In the genomic region with DNA sequence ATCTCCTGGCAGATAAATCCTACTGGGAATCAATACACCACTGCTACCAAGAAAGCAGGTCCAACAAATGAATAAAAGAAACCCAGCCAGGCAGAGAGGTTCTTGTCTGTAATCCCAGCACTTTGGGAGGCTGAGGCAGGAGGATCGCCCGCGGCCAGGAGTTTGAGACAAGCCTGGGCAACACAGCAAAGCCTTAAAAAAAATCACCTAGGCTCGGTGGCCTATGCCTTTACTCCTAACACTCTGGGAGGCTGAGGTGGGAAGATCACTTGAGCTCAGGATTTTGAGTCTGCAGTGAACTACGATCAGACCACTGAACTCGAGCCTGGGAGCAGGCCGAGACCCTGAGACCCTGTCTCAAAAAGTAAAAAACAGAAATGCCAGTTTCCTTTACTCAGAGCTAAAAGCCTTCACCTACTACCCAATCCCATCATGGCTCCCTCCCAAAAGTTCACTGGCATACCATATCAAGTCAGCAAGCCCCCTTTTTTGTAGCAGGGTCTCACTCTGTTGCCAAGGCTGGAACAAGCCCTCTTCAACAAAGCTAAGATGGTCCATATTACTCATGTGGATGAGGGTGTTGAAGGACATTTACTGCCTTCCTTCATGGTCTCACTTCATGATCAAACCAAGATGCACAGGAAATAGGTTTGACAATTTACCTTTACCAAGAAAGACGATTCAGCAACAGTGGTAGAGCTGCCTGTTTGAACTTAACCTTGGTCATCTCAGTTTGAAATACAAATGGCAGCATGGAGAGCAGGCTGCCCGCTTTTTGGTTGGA, we compare ENCODE assay signal across 9 cellular contexts. TPM values are rescaled to one million over a fixed set of nuclear protein-coding genes. Genes with fewer than 3 reads are reported as not detected.
DNase-seq lines count a peak whose midpoint lies in the region; ATAC-seq and TF ChIP-seq lines count a peak whose summit lies in the region.
"Had no signal": no experiment of that assay in that cellular context is flagged by ENCODE, and none has a peak within 500 bp of the region (broad histone marks: within the 10 kb centered on the region; RNA-seq: fewer than 3 reads in every experiment).

No MANE protein-coding gene starts in this region.

- H3K4me3 Mint-ChIP-seq in activated CD4-positive, alpha-beta T cell treated with anti-CD3 and anti-CD28 coated beads for 36 hours: peak overlapping the region; percentile 46
- H3K4me3 Mint-ChIP-seq in T-cell: peak overlapping the region; percentile 34 to 96 (median 68)
- peak overlapping the region; percentile 69 for H3K4me3 Mint-ChIP-seq in stimulated activated memory B cell treated with anti-CD40 and anti-IgM and Interleukin-4, amounts not matched to agents 10 μg/mL and 1 μg/mL and 100 μg/mL, for 72 hours

- H3K9me3 Mint-ChIP-seq in activated CD4-positive, alpha-beta T cell treated with anti-CD3 and anti-CD28 coated beads for 36 hours (ENCODE audit: low read depth): no peaks in the 10 kb centered on the region
- no peaks in the 10 kb centered on the region for H3K9me3 Mint-ChIP-seq in T-cell
- H3K9me3 Mint-ChIP-seq in stimulated activated memory B cell treated with anti-CD40 and anti-IgM and Interleukin-4, amounts not matched to agents 10 μg/mL and 1 μg/mL and 100 μg/mL, for 72 hours: no peaks in the 10 kb centered on the region

- POLR2A ChIA-PET in activated CD4-positive, alpha-beta T cell treated with anti-CD3 and anti-CD28 coated beads for 36 hours (lab: Charles Lee): no interaction called here
- POLR2A ChIA-PET in T-cell (lab: Charles Lee): interaction anchor here in 1 of 2 donors (0.9 kb wide), 1 partner anchor 281 kb away, joined by 5 read pairs; a partner anchor contains a TSS

- H3K4me1 Mint-ChIP-seq in activated CD4-positive, alpha-beta T cell treated with anti-CD3 and anti-CD28 coated beads for 36 hours: peaks cover 73% of the 10 kb centered on the region
- peaks cover 88 to 97% (median 90%) of the 10 kb centered on the region in 3 donors for H3K4me1 Mint-ChIP-seq in T-cell
- peaks cover 92% of the 10 kb centered on the region for H3K4me1 Mint-ChIP-seq in stimulated activated memory B cell treated with anti-CD40 and anti-IgM and Interleukin-4, amounts not matched to agents 10 μg/mL and 1 μg/mL and 100 μg/mL, for 72 hours

- H3K27me3 Mint-ChIP-seq in activated CD4-positive, alpha-beta T cell treated with anti-CD3 and anti-CD28 coated beads for 36 hours: no peaks in the 10 kb centered on the region
- H3K27me3 Mint-ChIP-seq in T-cell: no peaks in the 10 kb centered on the region
- H3K27me3 Mint-ChIP-seq in stimulated activated memory B cell treated with anti-CD40 and anti-IgM and Interleukin-4, amounts not matched to agents 10 μg/mL and 1 μg/mL and 100 μg/mL, for 72 hours: no peaks in the 10 kb centered on the region

- CTCF ChIA-PET in activated CD4-positive, alpha-beta T cell treated with anti-CD3 and anti-CD28 coated beads for 36 hours (lab: Charles Lee): interaction anchor here (0.9 to 1.5 kb wide), 5 partner anchors 8 to 426 kb away, joined by 3 to 7 read pairs (median 3); no protein-coding TSS in a partner anchor
- CTCF ChIA-PET in T-cell (lab: Charles Lee): interaction anchor here (0.5 to 1.5 kb wide), 5 partner anchors 10 to 459 kb away, joined by 3 to 4 read pairs (median 3); no protein-coding TSS in a partner anchor

- no peak for TF ChIP-seq CTCF in epithelial cell of proximal tubule (conservative IDR thresholded peaks at IDR 0.05; ENCODE audit: low read depth, low read length)

- H3K4me3 ChIP-seq in epithelial cell of proximal tubule (ENCODE audit: low read depth, low read length): peak overlapping the region; percentile 17

- H3K36me3 Mint-ChIP-seq in activated CD4-positive, alpha-beta T cell treated with anti-CD3 and anti-CD28 coated beads for 36 hours (ENCODE audit: low read depth): peaks cover 76% of the 10 kb centered on the region
- peaks cover 7% of the 10 kb centered on the region for H3K36me3 Mint-ChIP-seq in T-cell
- peaks cover 61% of the 10 kb centered on the region for H3K36me3 Mint-ChIP-seq in stimulated activated memory B cell treated with anti-CD40 and anti-IgM and Interleukin-4, amounts not matched to agents 10 μg/mL and 1 μg/mL and 100 μg/mL, for 72 hours

- no peak for ATAC-seq in activated CD4-positive, alpha-beta T cell treated with anti-CD3 and anti-CD28 coated beads for 36 hours
- no peak for ATAC-seq in T-cell (replicated peaks in 1 of 4)
- ATAC-seq in stimulated activated memory B cell treated with anti-CD40 and anti-IgM and Interleukin-4, amounts not matched to agents 10 μg/mL and 1 μg/mL and 100 μg/mL, for 72 hours: no peak

- DNase-seq in activated CD4-positive, alpha-beta T cell treated with anti-CD3 and anti-CD28 coated beads for 36 hours: no peak
- DNase-seq in activated CD4-positive, alpha-beta T cell treated with anti-CD3 and anti-CD28 coated beads, Interleukin-2, amount 50 U/mL, for 48 hours: no peak
- no peak for DNase-seq in T-cell
- DNase-seq in epithelial cell of proximal tubule (ENCODE audit: low read depth): no peak
- DNase-seq in GM03348 (ENCODE audit: low spot score): no peak
- no peak for DNase-seq in stimulated activated CD4-positive, alpha-beta T cell treated with anti-CD3 and anti-CD28 coated beads, Interleukin-12 subunit alpha, Interleukin-12 subunit beta, amount 100 ng/mL, for 4 hours
- no peak for DNase-seq in activated CD4-positive, CD25-positive, alpha-beta regulatory T cell treated with anti-CD3 and anti-CD28 coated beads, Interleukin-2, amount 50 U/mL, for 72 hours
- DNase-seq: NCI-H2081 had no signal

- peak overlapping the region; percentile 84 for H3K27ac Mint-ChIP-seq in activated CD4-positive, alpha-beta T cell treated with anti-CD3 and anti-CD28 coated beads for 36 hours
- peak overlapping the region; percentile 77 to 88 for H3K27ac Mint-ChIP-seq in T-cell
- H3K27ac Mint-ChIP-seq in stimulated activated memory B cell treated with anti-CD40 and anti-IgM and Interleukin-4, amounts not matched to agents 10 μg/mL and 1 μg/mL and 100 μg/mL, for 72 hours: peak overlapping the region; percentile 100

- intact Hi-C loops in activated CD4-positive, alpha-beta T cell treated with anti-CD3 and anti-CD28 coated beads for 36 hours (cut with DNase I, micrococcal nuclease): loop anchor here in 1 of 2 experiments (10.0 kb wide), 1 partner anchor 601 kb away; a partner anchor contains a TSS

RNA-seq across cellular contexts. Expression of a gene that starts 5.3 kb away (rescaled TPM):
- 100 to 1,000 TPM; 204 to 227 TPM for total RNA-seq in activated CD4-positive, alpha-beta T cell treated with anti-CD3 and anti-CD28 coated beads for 36 hours
- total RNA-seq in T-cell (10 to 100 TPM; 53.6 to 68.9 (median 56.7) TPM), epithelial cell of proximal tubule (182 and 185 TPM in 2 replicates)

RNA-seq across cellular contexts. Expression of a gene that starts 5.5 kb away (rescaled TPM):
- total RNA-seq in activated CD4-positive, alpha-beta T cell treated with anti-CD3 and anti-CD28 coated beads for 36 hours: 10 to 100 TPM; 24.1 to 29.7 TPM
- 10 to 100 TPM in 3 of 5 donors, 1 to 10 TPM in 2; 7.3 to 15.0 (median 12.8) TPM for total RNA-seq in T-cell
- total RNA-seq in epithelial cell of proximal tubule: 15.2 and 23.7 TPM in 2 replicates
